1 cellular context compared by ENCODE assay signal in the genomic region with DNA sequence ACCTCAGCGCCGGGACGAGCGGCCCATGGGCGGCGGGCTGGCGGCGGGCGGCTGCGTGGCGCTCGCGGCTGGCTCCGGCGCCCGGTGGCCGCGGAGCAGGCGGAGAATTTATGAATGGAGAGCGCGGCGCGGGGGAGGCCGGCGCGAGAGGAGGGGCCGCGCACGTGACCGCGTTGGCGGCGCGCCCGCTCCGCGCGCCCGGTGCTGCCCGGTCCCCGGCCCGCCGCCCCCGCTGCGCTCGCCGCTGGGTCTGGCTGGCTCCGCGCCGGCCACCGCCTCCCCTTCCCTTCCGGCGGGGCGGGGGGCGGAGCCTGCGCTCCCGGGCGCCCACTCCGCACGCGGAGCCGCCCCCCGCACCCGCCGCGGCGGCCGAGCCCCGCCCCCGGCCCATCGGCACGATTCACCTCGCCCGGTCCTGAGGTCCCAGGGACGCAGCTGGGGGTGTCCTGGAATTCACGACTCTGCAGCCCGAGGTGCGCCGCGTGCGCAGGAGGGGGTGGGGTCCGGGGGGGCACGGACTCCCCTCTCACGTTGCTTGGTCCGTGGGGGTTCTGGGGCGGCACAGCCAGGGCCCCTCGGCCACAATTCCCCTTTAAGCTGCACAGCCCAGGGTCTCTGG.
TF ChIP-seq lines count a peak whose summit lies in the region.

A gene with protein sequence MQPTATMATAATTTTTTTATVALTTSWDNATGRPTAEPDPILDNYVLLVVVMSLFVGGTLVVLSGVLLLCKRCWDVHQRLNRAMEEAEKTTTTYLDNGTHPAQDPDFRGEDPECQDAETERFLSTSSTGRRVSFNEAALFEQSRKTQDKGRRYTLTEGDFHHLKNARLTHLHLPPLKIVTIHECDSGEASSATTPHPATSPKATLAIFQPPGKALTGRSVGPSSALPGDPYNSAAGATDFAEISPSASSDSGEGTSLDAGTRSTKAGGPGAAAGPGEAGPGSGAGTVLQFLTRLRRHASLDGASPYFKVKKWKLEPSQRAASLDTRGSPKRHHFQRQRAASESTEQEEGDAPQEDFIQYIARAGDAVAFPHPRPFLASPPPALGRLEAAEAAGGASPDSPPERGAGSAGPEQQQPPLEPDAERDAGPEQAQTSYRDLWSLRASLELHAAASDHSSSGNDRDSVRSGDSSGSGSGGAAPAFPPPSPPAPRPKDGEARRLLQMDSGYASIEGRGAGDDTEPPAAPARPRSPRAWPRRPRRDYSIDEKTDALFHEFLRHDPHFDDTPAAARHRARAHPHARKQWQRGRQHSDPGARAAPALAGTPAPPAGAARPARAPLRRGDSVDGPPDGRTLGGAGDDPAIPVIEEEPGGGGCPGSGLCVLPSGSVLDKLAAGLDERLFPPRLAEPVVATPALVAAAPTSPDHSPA (minus strand): TSS at position 252 of the 619 bp plus-strand sequence. CDS start 1,905 bp downstream, outside the sequence.

TF ChIP-seq in GM23338, 12 proteins besides CTCF, POLR2A, EP300 and RAD21 (continued from another document):
- TF ChIP-seq EZH2 (IDR thresholded peaks at IDR 0.05; ENCODE audit: low read depth, unreplicated experiment) (no peak), CREB1 (CRISPR knock-in tag; IDR thresholded peaks at IDR 0.05; ENCODE audit: low read depth) (no peak), ZNF331 (CRISPR knock-in tag; IDR thresholded peaks at IDR 0.05; ENCODE audit: low read depth) (no peak), POLR2AphosphoS5 (IDR thresholded peaks at IDR 0.05; ENCODE audit: low read depth) (no peak; the same call in none of the 2 replicates), ZNF114 (CRISPR knock-in tag; IDR thresholded peaks at IDR 0.05) (no peak), EZH2phosphoT487 (IDR thresholded peaks at IDR 0.05; ENCODE audit: unreplicated experiment) (no peak), NANOG (IDR thresholded peaks at IDR 0.05; ENCODE audit: borderline replicate concordance) (no peak)
- TF ChIP-seq, protein P1, sequence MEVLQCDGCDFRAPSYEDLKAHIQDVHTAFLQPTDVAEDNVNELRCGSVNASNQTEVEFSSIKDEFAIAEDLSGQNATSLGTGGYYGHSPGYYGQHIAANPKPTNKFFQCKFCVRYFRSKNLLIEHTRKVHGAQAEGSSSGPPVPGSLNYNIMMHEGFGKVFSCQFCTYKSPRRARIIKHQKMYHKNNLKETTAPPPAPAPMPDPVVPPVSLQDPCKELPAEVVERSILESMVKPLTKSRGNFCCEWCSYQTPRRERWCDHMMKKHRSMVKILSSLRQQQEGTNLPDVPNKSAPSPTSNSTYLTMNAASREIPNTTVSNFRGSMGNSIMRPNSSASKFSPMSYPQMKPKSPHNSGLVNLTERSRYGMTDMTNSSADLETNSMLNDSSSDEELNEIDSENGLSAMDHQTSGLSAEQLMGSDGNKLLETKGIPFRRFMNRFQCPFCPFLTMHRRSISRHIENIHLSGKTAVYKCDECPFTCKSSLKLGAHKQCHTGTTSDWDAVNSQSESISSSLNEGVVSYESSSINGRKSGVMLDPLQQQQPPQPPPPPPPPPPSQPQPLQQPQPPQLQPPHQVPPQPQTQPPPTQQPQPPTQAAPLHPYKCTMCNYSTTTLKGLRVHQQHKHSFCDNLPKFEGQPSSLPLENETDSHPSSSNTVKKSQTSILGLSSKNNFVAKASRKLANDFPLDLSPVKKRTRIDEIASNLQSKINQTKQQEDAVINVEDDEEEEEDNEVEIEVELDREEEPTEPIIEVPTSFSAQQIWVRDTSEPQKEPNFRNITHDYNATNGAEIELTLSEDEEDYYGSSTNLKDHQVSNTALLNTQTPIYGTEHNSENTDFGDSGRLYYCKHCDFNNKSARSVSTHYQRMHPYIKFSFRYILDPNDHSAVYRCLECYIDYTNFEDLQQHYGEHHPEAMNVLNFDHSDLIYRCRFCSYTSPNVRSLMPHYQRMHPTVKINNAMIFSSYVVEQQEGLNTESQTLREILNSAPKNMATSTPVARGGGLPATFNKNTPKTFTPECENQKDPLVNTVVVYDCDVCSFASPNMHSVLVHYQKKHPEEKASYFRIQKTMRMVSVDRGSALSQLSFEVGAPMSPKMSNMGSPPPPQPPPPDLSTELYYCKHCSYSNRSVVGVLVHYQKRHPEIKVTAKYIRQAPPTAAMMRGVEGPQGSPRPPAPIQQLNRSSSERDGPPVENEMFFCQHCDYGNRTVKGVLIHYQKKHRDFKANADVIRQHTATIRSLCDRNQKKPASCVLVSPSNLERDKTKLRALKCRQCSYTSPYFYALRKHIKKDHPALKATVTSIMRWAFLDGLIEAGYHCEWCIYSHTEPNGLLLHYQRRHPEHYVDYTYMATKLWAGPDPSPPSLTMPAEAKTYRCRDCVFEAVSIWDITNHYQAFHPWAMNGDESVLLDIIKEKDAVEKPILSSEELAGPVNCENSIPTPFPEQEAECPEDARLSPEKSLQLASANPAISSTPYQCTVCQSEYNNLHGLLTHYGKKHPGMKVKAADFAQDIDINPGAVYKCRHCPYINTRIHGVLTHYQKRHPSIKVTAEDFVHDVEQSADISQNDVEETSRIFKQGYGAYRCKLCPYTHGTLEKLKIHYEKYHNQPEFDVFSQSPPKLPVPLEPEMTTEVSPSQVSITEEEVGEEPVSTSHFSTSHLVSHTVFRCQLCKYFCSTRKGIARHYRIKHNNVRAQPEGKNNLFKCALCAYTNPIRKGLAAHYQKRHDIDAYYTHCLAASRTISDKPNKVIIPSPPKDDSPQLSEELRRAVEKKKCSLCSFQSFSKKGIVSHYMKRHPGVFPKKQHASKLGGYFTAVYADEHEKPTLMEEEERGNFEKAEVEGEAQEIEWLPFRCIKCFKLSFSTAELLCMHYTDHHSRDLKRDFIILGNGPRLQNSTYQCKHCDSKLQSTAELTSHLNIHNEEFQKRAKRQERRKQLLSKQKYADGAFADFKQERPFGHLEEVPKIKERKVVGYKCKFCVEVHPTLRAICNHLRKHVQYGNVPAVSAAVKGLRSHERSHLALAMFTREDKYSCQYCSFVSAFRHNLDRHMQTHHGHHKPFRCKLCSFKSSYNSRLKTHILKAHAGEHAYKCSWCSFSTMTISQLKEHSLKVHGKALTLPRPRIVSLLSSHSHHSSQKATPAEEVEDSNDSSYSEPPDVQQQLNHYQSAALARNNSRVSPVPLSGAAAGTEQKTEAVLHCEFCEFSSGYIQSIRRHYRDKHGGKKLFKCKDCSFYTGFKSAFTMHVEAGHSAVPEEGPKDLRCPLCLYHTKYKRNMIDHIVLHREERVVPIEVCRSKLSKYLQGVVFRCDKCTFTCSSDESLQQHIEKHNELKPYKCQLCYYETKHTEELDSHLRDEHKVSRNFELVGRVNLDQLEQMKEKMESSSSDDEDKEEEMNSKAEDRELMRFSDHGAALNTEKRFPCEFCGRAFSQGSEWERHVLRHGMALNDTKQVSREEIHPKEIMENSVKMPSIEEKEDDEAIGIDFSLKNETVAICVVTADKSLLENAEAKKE (CRISPR knock-in tag; IDR thresholded peaks at IDR 0.05): no peak
